Comparison of ENCODE assay signal across 30 cellular contexts in genomic region chr10:32142646-32143045, GRCh38.
DNase-seq lines count a peak whose midpoint lies in the region; ATAC-seq and TF ChIP-seq lines count a peak whose summit lies in the region.
"Had no signal": no experiment of that assay in that cellular context is flagged by ENCODE, and none has a peak within 500 bp of the region (broad histone marks: within the 10 kb centered on the region; RNA-seq: fewer than 3 reads in every experiment).

No MANE protein-coding gene starts in this region.

- H4K20me1 ChIP-seq in GM23248 (ENCODE audit: insufficient read depth), result no peaks in the 10 kb centered on the region

- in situ Hi-C loops in GM23248 (cut with MboI) (no loop called here), brain microvascular endothelial cell (cut with HindIII; ENCODE audit: low pct_ligation_motif_present, low sequenced_read_pairs) (no loop called here)

- H3F3A ChIP-seq in GM23248 (ENCODE audit: insufficient read depth), result peaks cover 19% of the 10 kb centered on the region

- H3K79me2 ChIP-seq in GM23248 (ENCODE audit: insufficient read depth), result no peaks in the 10 kb centered on the region
- H3K79me2 ChIP-seq: hepatocyte had no signal

- H2AFZ ChIP-seq in GM23248, result no peak overlapping the region
- H2AFZ ChIP-seq: hepatocyte had no signal

- no peak overlapping the region for H3K4me2 ChIP-seq in GM23248 (ENCODE audit: unreplicated experiment)
- H3K4me2 ChIP-seq: A549, hepatocyte had no signal

- DNase-seq in AG08395 (ENCODE audit: low spot score), result peak; percentile 27
- peak; percentile 76 for DNase-seq in GM23248
- peak; percentile 16 for DNase-seq in brain microvascular endothelial cell
- peak; percentile 86 to 96 for DNase-seq in foreskin keratinocyte
- no peak for DNase-seq in coronary artery (ENCODE audit: low spot score)
- DNase-seq in activated CD4-positive, CD25-positive, alpha-beta regulatory T cell (lab: John Stamatoyannopoulos, UW), result no peak
- DNase-seq in right cardiac atrium, result no peak
- DNase-seq: activated CD4-positive, alpha-beta T cell treated with anti-CD3 and anti-CD28 coated beads for 36 hours; activated CD8-positive, alpha-beta memory T cell treated with anti-CD3 and anti-CD28 coated beads for 24 hours; activated gamma-delta T cell; BE2C; DMS153; effector CD8-positive, alpha-beta T cell; erythroblast; HCEC 1CT; KBM-7; left colon; mesendoderm; NCI-H1436; NCI-H748 treated with DMSO at 0.1 percent for 48 hours; sigmoid colon; stimulated activated naive CD8-positive, alpha-beta T cell treated with anti-CD3 and anti-CD28 coated beads, Interleukin-15, Interleukin-2, amounts not matched to agents 100 U/mL and 50 U/mL, for 24 hours; T-helper 2 cell; thyroid gland had no signal

- H3K27me3 ChIP-seq in GM23248 (replicated peaks; ENCODE audit: insufficient read depth) (no peaks in the 10 kb centered on the region), brain microvascular endothelial cell (replicated peaks) (no peaks in the 10 kb centered on the region), foreskin keratinocyte (no peaks in the 10 kb centered on the region), right cardiac atrium (ENCODE audit: control insufficient read depth, insufficient read depth) (no peaks in the 10 kb centered on the region)
- H3K27me3 ChIP-seq: BE2C, gastroesophageal sphincter, hepatocyte, MG63, sigmoid colon, thyroid gland had no signal

- H3K9me2 ChIP-seq in GM23248 (ENCODE audit: insufficient read depth), result no peaks in the 10 kb centered on the region

- H3K27ac ChIP-seq in GM23248, result no peak overlapping the region
- H3K27ac ChIP-seq in brain microvascular endothelial cell, result no peak overlapping the region
- H3K27ac ChIP-seq in foreskin keratinocyte, result peak overlapping the region; percentile 83
- H3K27ac ChIP-seq in coronary artery, result no peak overlapping the region
- H3K27ac ChIP-seq in right cardiac atrium (ENCODE audit: low read length), result no peak overlapping the region
- H3K27ac ChIP-seq: A549, gastroesophageal sphincter, hepatocyte, sigmoid colon, thyroid gland had no signal

- H3K9me3 ChIP-seq in GM23248 (ENCODE audit: low read depth) (no peaks in the 10 kb centered on the region), right cardiac atrium (ENCODE audit: control insufficient read depth, low read length) (no peaks in the 10 kb centered on the region)
- H3K9me3 ChIP-seq: A549, BE2C, gastroesophageal sphincter, MG63, sigmoid colon, thyroid gland had no signal

- H3K36me3 ChIP-seq in GM23248 (ENCODE audit: low read depth), result no peaks in the 10 kb centered on the region
- no peaks in the 10 kb centered on the region for H3K36me3 ChIP-seq in brain microvascular endothelial cell (replicated peaks)
- H3K36me3 ChIP-seq: BE2C, gastroesophageal sphincter, MG63, sigmoid colon, thyroid gland had no signal

- intact Hi-C loops in right cardiac atrium (cut with DNase I), result no loop called here

- ATAC-seq in foreskin keratinocyte (peak; percentile 64), HG03460 (IDR thresholded peaks at IDR 0.05; ENCODE audit: unreplicated experiment) (no peak), right cardiac atrium (no peak)
- ATAC-seq: A549; activated CD4-positive, alpha-beta T cell treated with anti-CD3 and anti-CD28 coated beads for 36 hours; gastroesophageal sphincter; left colon; SK-N-SH treated with all-trans-retinoic acid at 6 μM for 48 hours; stimulated activated naive CD8-positive, alpha-beta T cell treated with anti-CD3 and anti-CD28 coated beads, Interleukin-15, Interleukin-2, amounts not matched to agents 100 U/mL and 50 U/mL, for 24 hours had no signal

- TF ChIP-seq CTCF in brain microvascular endothelial cell (IDR thresholded peaks at IDR 0.05; ENCODE audit: low read depth, low read length, missing control alignments) (no peak), foreskin keratinocyte (conservative IDR thresholded peaks at IDR 0.05) (no peak), coronary artery (IDR thresholded peaks at IDR 0.05) (no peak)

- H3K4me1 ChIP-seq in GM23248 (ENCODE audit: insufficient read depth) (peaks cover 18% of the 10 kb centered on the region), foreskin keratinocyte (peaks cover 9% of the 10 kb centered on the region), right cardiac atrium (ENCODE audit: control insufficient read depth, insufficient read depth, low read length) (peaks cover 10% of the 10 kb centered on the region)
- H3K4me1 ChIP-seq: BE2C had no signal

- 74 to 85% methylated on average over 2 of the region's 2 CpGs for WGBS in GM23248 (ENCODE audit: low coverage in 1 of 2, low lambda C conversion rate in 2 of 2, missing lambda C conversion rate in 2 of 2), 2 experiments
- 78% methylated on average over 2 of the region's 2 CpGs for WGBS in right cardiac atrium

- H3K4me3 ChIP-seq in GM23248, result no peak overlapping the region
- H3K4me3 ChIP-seq in brain microvascular endothelial cell (ENCODE audit: low read depth, low read length), result no peak overlapping the region
- H3K4me3 ChIP-seq in coronary artery, result no peak overlapping the region
- H3K4me3 ChIP-seq in right cardiac atrium (ENCODE audit: low read length), result no peak overlapping the region
- H3K4me3 ChIP-seq: A549, gastroesophageal sphincter, hepatocyte, MG63, sigmoid colon, thyroid gland had no signal

- H3K9ac ChIP-seq in GM23248, result no peak overlapping the region

Comparison
In these comparisons a context has a peak if more than half of its experiments do, and no peak if none do; other contexts are left out.
1. DNase-seq: peak in AG08395 (single experiment), GM23248 (single experiment), brain microvascular endothelial cell (single experiment) and foreskin keratinocyte (2 of 2); none in coronary artery (single experiment), activated CD4-positive, CD25-positive, alpha-beta regulatory T cell (0 of 4) and right cardiac atrium (0 of 3).